In the genomic region with DNA sequence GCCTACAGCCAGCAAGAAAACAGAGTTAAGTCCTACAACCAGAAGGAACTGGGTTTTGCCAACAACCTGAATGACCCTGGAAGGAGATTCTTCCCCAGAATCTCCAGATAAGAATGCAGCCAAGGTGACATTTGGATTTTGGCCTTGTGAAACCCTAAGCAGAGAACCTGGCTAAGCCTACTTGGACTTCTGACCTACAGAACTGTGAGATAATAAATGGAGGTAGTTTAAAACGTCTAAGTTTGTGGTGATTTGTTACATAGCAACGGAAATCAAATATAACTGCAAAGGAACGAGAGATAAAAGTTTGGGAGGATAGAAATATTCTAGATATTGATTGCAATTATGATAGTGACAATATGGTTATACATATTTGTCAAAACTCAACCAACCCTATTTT, we compare ENCODE assay signal across 14 cellular contexts.
"Had no signal": no experiment of that assay in that cellular context is flagged by ENCODE, and none has a peak within 500 bp of the region (broad histone marks: within the 10 kb centered on the region; RNA-seq: fewer than 3 reads in every experiment).

No MANE protein-coding gene starts in this region.

- ATAC-seq: activated naive CD8-positive, alpha-beta T cell treated with anti-CD3 and anti-CD28 coated beads, Interleukin-2, amount 50 U/mL, for 24 hours; activated T-helper 17 cell treated with anti-CD3 and anti-CD28 coated beads, Interleukin-2, amount 50 U/mL, for 72 hours had no signal

- H3K36me3 ChIP-seq: tibial nerve, vagina had no signal

- H3K4me3 Mint-ChIP-seq: activated naive CD8-positive, alpha-beta T cell treated with anti-CD3 and anti-CD28 coated beads, Interleukin-2, amount 50 U/mL, for 24 hours had no signal

- DNase-seq: activated CD4-positive, CD25-positive, alpha-beta regulatory T cell; activated naive CD4-positive, alpha-beta T cell treated with Interleukin-2 at 50 U/mL for 16 hours; activated naive CD8-positive, alpha-beta T cell treated with anti-CD3 and anti-CD28 coated beads, Interleukin-2, amount 50 U/mL, for 24 hours; head of caudate nucleus; immature natural killer cell; stimulated activated CD4-positive, alpha-beta T cell treated with anti-CD3 and anti-CD28 coated beads, Interleukin-15, amount 100 ng/mL, for 24 hours; stimulated activated CD4-positive, alpha-beta T cell treated with anti-CD3 and anti-CD28 coated beads, Interleukin-4, amount 100 ng/mL, for 1 hour; stimulated activated naive CD4-positive, alpha-beta T cell treated with Interleukin-2 at 50 U/mL for 16 hours; substantia nigra had no signal

- H3K27me3 ChIP-seq: tibial nerve, vagina had no signal

- H3K27ac Mint-ChIP-seq: activated naive CD8-positive, alpha-beta T cell treated with anti-CD3 and anti-CD28 coated beads, Interleukin-2, amount 50 U/mL, for 24 hours; activated T-helper 17 cell treated with anti-CD3 and anti-CD28 coated beads, Interleukin-2, amount 50 U/mL, for 72 hours; T-helper 2 cell treated with Interferon-gamma antibody and Interleukin-4, amounts not matched to agents 5 μg/mL and 100 μg/mL, for 36 hours had no signal

- H3K27me3 Mint-ChIP-seq: activated naive CD8-positive, alpha-beta T cell treated with anti-CD3 and anti-CD28 coated beads, Interleukin-2, amount 50 U/mL, for 24 hours; activated T-helper 17 cell treated with anti-CD3 and anti-CD28 coated beads, Interleukin-2, amount 50 U/mL, for 72 hours had no signal

- H3K9me3 ChIP-seq: tibial nerve, vagina had no signal

- H3K27ac ChIP-seq: epithelial cell of prostate, tibial nerve, vagina had no signal

- H3K4me1 ChIP-seq: vagina had no signal

- H3K4me3 ChIP-seq: tibial nerve, vagina had no signal
